Comparison of ENCODE assay signal across 10 cellular contexts in the genomic region with DNA sequence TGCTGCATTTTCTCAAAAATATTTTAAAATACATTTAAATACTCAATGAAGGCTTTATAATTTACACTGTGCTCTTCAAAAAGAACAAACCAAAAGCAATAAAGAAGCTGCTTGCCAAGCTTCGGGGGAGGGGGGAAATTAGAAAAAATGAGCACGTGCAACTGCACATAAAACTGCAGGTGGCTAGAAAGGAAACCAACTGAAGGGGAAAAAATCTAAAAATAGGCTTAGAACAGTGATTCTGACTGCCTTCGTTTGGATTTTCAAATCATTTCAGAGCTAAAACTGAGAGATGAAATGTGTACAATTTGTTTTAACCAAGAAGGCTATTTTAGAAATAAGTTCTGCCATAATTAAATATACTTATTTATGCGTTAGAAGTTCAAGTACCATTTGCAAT.
DNase-seq lines count a peak whose midpoint lies in the region; ATAC-seq, FAIRE-seq and TF ChIP-seq lines count a peak whose summit lies in the region.
"Had no signal": no experiment of that assay in that cellular context is flagged by ENCODE, and none has a peak within 500 bp of the region (broad histone marks: within the 10 kb centered on the region; RNA-seq: fewer than 3 reads in every experiment).

No MANE protein-coding gene starts in this region.

- DNase-seq in NCI-H1417 (lab: John Stamatoyannopoulos, UW) (peak in 2 of 3 experiments; percentile 1 to 28), NCI-H1417 treated with DMSO at 0.1 percent for 48 hours (lab: John Stamatoyannopoulos, UW) (no peak), GM20000 (ENCODE audit: low spot score) (peak; percentile 30), immature natural killer cell (no peak), D721Med (ENCODE audit: insufficient read length, low spot score) (no peak), stomach (no peak)
- DNase-seq: NCI-H510A treated with DMSO at 0.1 percent for 48 hours had no signal

- no peaks in the 10 kb centered on the region for H3K9me3 Mint-ChIP-seq in immature natural killer cell

- H3K4me3 Mint-ChIP-seq in immature natural killer cell, result peak overlapping the region in 4 of 5 donors; percentile 0 to 69 (median 55)

- TF ChIP-seq EP300 in stomach (IDR thresholded peaks at IDR 0.05), result no peak

- peak overlapping the region in 2 of 6 donors; percentile 43 to 53 for H3K27ac Mint-ChIP-seq in immature natural killer cell

- ATAC-seq in HG03175 (IDR thresholded peaks at IDR 0.05; ENCODE audit: unreplicated experiment), result no peak

- H3K27me3 ChIP-seq in stomach, result no peaks in the 10 kb centered on the region

- peaks cover 0 to 4% (median 4%) of the 10 kb centered on the region in 3 donors for H3K36me3 Mint-ChIP-seq in immature natural killer cell

- 46 to 65% (median 53%) methylated on average over 4 of the region's 4 CpGs for WGBS in stomach, 5 donors

- peaks cover 24% of the 10 kb centered on the region for H3K9me3 ChIP-seq in KOPT-K1 (ENCODE audit: insufficient read depth, low read length, poor library complexity, severe bottlenecking)
- peaks cover 0 to 9% (median 4%) of the 10 kb centered on the region in 4 donors for H3K9me3 ChIP-seq in stomach

- no peak overlapping the region for H3K4me3 ChIP-seq in stomach

- FAIRE-seq in D721Med (lab: Jason Lieb, UNC), result no peak
- FAIRE-seq: A204.1 had no signal

- no peak for TF ChIP-seq POLR2A in stomach (IDR thresholded peaks at IDR 0.05)

- H3K4me1 Mint-ChIP-seq in immature natural killer cell, result peaks cover 88 to 98% of the 10 kb centered on the region in 2 donors

- H3K4me1 ChIP-seq in stomach, result peaks cover 6 to 33% (median 21%) of the 10 kb centered on the region in 4 donors

- H3K27ac ChIP-seq in KOPT-K1 (ENCODE audit: low read depth, low read length, poor library complexity, severe bottlenecking) (peak overlapping the region; percentile 59), stomach (no peak overlapping the region)

- TF ChIP-seq CTCF in GM20000 (IDR thresholded peaks at IDR 0.05; ENCODE audit: extremely low read depth, missing control alignments) (no peak), D721Med (IDR thresholded peaks at IDR 0.05; ENCODE audit: insufficient read depth, missing control alignments) (no peak), stomach (IDR thresholded peaks at IDR 0.05) (no peak)

- no peaks in the 10 kb centered on the region for H3K27me3 Mint-ChIP-seq in immature natural killer cell (ENCODE audit: low read depth in 3 of 3)

- H3K36me3 ChIP-seq in KOPT-K1 (ENCODE audit: insufficient read depth, low read length) (no peaks in the 10 kb centered on the region; the same call in 1 of the 2 replicates), stomach (no peaks in the 10 kb centered on the region)

- intact Hi-C loops in stomach (cut with DNase I; ENCODE audit: low total_unique reads), result no loop called here

Comparison
In these comparisons a context has a peak if more than half of its experiments do, and no peak if none do; other contexts are left out.
1. DNase-seq: peak in NCI-H1417 (2 of 3) and GM20000 (single experiment); none in NCI-H1417 treated with DMSO at 0.1 percent for 48 hours (single experiment), immature natural killer cell (0 of 3), D721Med (single experiment) and stomach (single experiment).